ENCODE assay signal across 8 cellular contexts in genomic region chr14:92323031-92323915, GRCh38. TPM values are rescaled to one million over a fixed set of nuclear protein-coding genes. Genes with fewer than 3 reads are reported as not detected.
DNase-seq lines count a peak whose midpoint lies in the region; ATAC-seq and TF ChIP-seq lines count a peak whose summit lies in the region.

A gene with protein sequence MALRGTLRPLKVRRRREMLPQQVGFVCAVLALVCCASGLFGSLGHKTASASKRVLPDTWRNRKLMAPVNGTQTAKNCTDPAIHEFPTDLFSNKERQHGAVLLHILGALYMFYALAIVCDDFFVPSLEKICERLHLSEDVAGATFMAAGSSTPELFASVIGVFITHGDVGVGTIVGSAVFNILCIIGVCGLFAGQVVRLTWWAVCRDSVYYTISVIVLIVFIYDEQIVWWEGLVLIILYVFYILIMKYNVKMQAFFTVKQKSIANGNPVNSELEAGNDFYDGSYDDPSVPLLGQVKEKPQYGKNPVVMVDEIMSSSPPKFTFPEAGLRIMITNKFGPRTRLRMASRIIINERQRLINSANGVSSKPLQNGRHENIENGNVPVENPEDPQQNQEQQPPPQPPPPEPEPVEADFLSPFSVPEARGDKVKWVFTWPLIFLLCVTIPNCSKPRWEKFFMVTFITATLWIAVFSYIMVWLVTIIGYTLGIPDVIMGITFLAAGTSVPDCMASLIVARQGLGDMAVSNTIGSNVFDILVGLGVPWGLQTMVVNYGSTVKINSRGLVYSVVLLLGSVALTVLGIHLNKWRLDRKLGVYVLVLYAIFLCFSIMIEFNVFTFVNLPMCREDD (plus strand): TSS chr14:92323165. CDS start chr14:92323831, 666 bp downstream.

- H3K27ac ChIP-seq in cardiac muscle cell, result no peak within 1 kb of the TSS
- H3K27ac ChIP-seq in right atrium auricular region, result no peak within 1 kb of the TSS
- H3K27ac ChIP-seq in mammary epithelial cell (ENCODE audit: insufficient read depth, low read depth, low read length), result no peak within 1 kb of the TSS

- peak within 1 kb of the TSS; percentile 56 for H3K4me2 ChIP-seq in mammary epithelial cell (ENCODE audit: insufficient read depth, low read depth, low read length)

- ATAC-seq in GM21381 (IDR thresholded peaks at IDR 0.05; ENCODE audit: unreplicated experiment), result no peak

- no peak within 1 kb of the TSS for H3K9ac ChIP-seq in mammary epithelial cell (ENCODE audit: insufficient read depth, low read length)

- H3K36me3 ChIP-seq in cardiac muscle cell, result no peaks in the 10 kb centered on the region
- no peaks in the 10 kb centered on the region for H3K36me3 ChIP-seq in right atrium auricular region
- no peaks in the 10 kb centered on the region for H3K36me3 ChIP-seq in mammary epithelial cell (ENCODE audit: insufficient read depth, low read length)

- TF ChIP-seq CTCF in cardiac muscle cell (IDR thresholded peaks at IDR 0.05; ENCODE audit: low read depth, low read length) (no peak), right atrium auricular region (IDR thresholded peaks at IDR 0.05) (no peak), mammary epithelial cell (conservative IDR thresholded peaks at IDR 0.05 in 1 of 2, IDR thresholded peaks at IDR 0.05 in 1 of 2; ENCODE audit: extremely low read depth in 1 of 2, insufficient read depth in 1 of 2, low read depth in 1 of 2, low read length in 2 of 2) (no peak)

- H2AFZ ChIP-seq in mammary epithelial cell (ENCODE audit: low read depth, low read length), result no peak within 1 kb of the TSS

- DNase-seq in cardiac muscle cell (ENCODE audit: low read depth in 1 of 2, low spot score in 1 of 2) (peak; percentile 8 to 44), right atrium auricular region (ENCODE audit: low spot score) (no peak), mammary epithelial cell (peak; percentile 45), NCI-H2029 treated with DMSO at 0.1 percent for 48 hours (lab: John Stamatoyannopoulos, UW) (no peak), hepatic stellate cell (ENCODE audit: low spot score) (no peak)
- no peak for DNase-seq in activated effector memory CD4-positive, alpha-beta T cell treated with Interleukin-2 at 50 U/mL for 16 hours

- no TSS peak for BruUV-seq in mammary epithelial cell (replicated peaks; lab: Mats Ljungman, UMichigan)

- CTCF ChIA-PET in mammary epithelial cell (lab: Charles Lee; ENCODE audit: low non-redundant PET), result no interaction called here

- peak within 1 kb of the TSS; percentile 49 for H3K4me3 ChIP-seq in cardiac muscle cell
- peak within 1 kb of the TSS in 1 of 2 donors; percentile 42 for H3K4me3 ChIP-seq in right atrium auricular region
- H3K4me3 ChIP-seq in mammary epithelial cell (replicated peaks in 1 of 3; ENCODE audit: insufficient read depth in 1 of 3, low read depth in 2 of 3, low read length in 3 of 3), result peak within 1 kb of the TSS in 1 of 3 experiments; percentile 19
- H3K4me3 ChIP-seq in mononuclear cell (ENCODE audit: low read length), result peak within 1 kb of the TSS; percentile 27

- H3K9me3 ChIP-seq in cardiac muscle cell (ENCODE audit: low read depth) (no peaks in the 10 kb centered on the region), right atrium auricular region (no peaks in the 10 kb centered on the region), mammary epithelial cell (replicated peaks; ENCODE audit: insufficient read depth, low read length) (peaks cover 2% of the 10 kb centered on the region), mononuclear cell (ENCODE audit: low read depth, low read length) (no peaks in the 10 kb centered on the region)

- intact Hi-C loops in mammary epithelial cell (cut with micrococcal nuclease), result no loop called here

- 4% methylated on average over 17 of the region's 117 CpGs for WGBS in mammary epithelial cell (ENCODE audit: low coverage, missing lambda C conversion rate)

- H3K27me3 ChIP-seq in cardiac muscle cell, result peaks cover 100% of the 10 kb centered on the region
- peaks cover 0 to 4% of the 10 kb centered on the region in 2 donors for H3K27me3 ChIP-seq in right atrium auricular region
- H3K27me3 ChIP-seq in mammary epithelial cell (ENCODE audit: insufficient read depth, low read length), result peaks cover 20% of the 10 kb centered on the region
- H3K27me3 ChIP-seq in mononuclear cell (ENCODE audit: insufficient read depth, low read length), result peaks cover 45% of the 10 kb centered on the region

- no peaks in the 10 kb centered on the region for H3K79me2 ChIP-seq in mammary epithelial cell (ENCODE audit: insufficient read depth, low read length)

- H3K4me1 ChIP-seq in cardiac muscle cell (ENCODE audit: low read depth) (no peaks in the 10 kb centered on the region), right atrium auricular region (peaks cover 0 to 19% of the 10 kb centered on the region in 2 donors), mammary epithelial cell (ENCODE audit: insufficient read depth, low read length) (no peaks in the 10 kb centered on the region), mononuclear cell (ENCODE audit: insufficient read depth, low read length) (peaks cover 15% of the 10 kb centered on the region)

- no peaks in the 10 kb centered on the region for H4K20me1 ChIP-seq in mammary epithelial cell (ENCODE audit: insufficient read depth, low read length)

- in situ Hi-C loops in mammary epithelial cell (cut with MboI; ENCODE audit: low sequenced_read_pairs in 2 of 2), result no loop called here

- dilution Hi-C loops in mammary epithelial cell (cut with HindIII; ENCODE audit: low sequenced_read_pairs), result no loop called here

RNA-seq across cellular contexts. Expression of the gene that starts here (rescaled TPM):
- total RNA-seq in cardiac muscle cell (0.09 TPM in 1 of 2 replicates, not detected in the other), right atrium auricular region (under 1 TPM; 0.04 to 0.24 TPM), mammary epithelial cell (under 1 TPM in 1 of 2 donors, not detected in 1; 0.05 TPM), mononuclear cell (6.7 TPM)
- polyA plus RNA-seq in cardiac muscle cell (0.07 TPM in 1 of 2 replicates, not detected in the other), mammary epithelial cell (0.05 TPM)
- not detected for polyA minus RNA-seq in mammary epithelial cell

Comparison
In these comparisons a context has a peak if more than half of its experiments do, and no peak if none do; other contexts are left out.
1. Peak in DNase-seq and H3K4me3 ChIP-seq in cardiac muscle cell; RNA of the gene not detected or under 1 TPM.
2. Peak in DNase-seq and H3K4me2 ChIP-seq in mammary epithelial cell; RNA of the gene not detected or under 1 TPM.